ENCODE assay signal across 20 cellular contexts in genomic region chr16:24022797-24023196, GRCh38.
A peak's percentile ranks its signal among the peaks of the same experiment; 100 is the strongest.
DNase-seq lines count a peak whose midpoint lies in the region; ATAC-seq, FAIRE-seq and TF ChIP-seq lines count a peak whose summit lies in the region.
"Had no signal": no experiment of that assay in that cellular context is flagged by ENCODE, and none has a peak within 500 bp of the region (broad histone marks: within the 10 kb centered on the region; RNA-seq: fewer than 3 reads in every experiment).

No MANE protein-coding gene starts in this region.

- H3K9ac ChIP-seq in K562 (ENCODE audit: insufficient read depth in 1 of 2, low read depth in 2 of 2, low read length in 2 of 2), result no peak overlapping the region

- H3K9me1 ChIP-seq in K562 (ENCODE audit: control insufficient read depth, insufficient read depth, low read length), result peaks cover 3% of the 10 kb centered on the region

- H3K4me1 Mint-ChIP-seq in activated naive CD4-positive, alpha-beta T cell treated with anti-CD3 and anti-CD28 coated beads, Interleukin-2, amount 10 ng/mL, durations not matched to agents 7 days and 5 days, result peaks cover 13% of the 10 kb centered on the region
- H3K4me1 Mint-ChIP-seq in IgD-negative memory B cell, result peaks cover 66 to 74% (median 70%) of the 10 kb centered on the region in 3 donors
- peaks cover 60% of the 10 kb centered on the region for H3K4me1 Mint-ChIP-seq in stimulated activated effector memory CD8-positive, alpha-beta T cell treated with anti-CD3 and anti-CD28 coated beads, Interleukin-12 subunit alpha, Interleukin-12 subunit beta, amount 100 ng/mL, for 72 hours
- peaks cover 24 to 73% (median 70%) of the 10 kb centered on the region in 4 donors for H3K4me1 Mint-ChIP-seq in naive thymus-derived CD8-positive, alpha-beta T cell
- H3K4me1 Mint-ChIP-seq: CD14-positive monocyte had no signal

- FAIRE-seq in K562 (lab: Jason Lieb, UNC), result no peak
- FAIRE-seq: A549, D721Med, G401.6, GM19239, H1 had no signal

- peaks cover 0 to 4% of the 10 kb centered on the region in 2 experiments; a peak in 2 of 5 replicates for H3K4me1 ChIP-seq in K562 (replicated peaks in 1 of 2; ENCODE audit: control insufficient read depth in 2 of 2, insufficient read depth in 2 of 2, low read length in 2 of 2)
- H3K4me1 ChIP-seq: A549, HAP-1 had no signal

- H4K20me1 ChIP-seq in K562 (replicated peaks; ENCODE audit: control insufficient read depth, insufficient read depth, low read length), result peaks cover 23% of the 10 kb centered on the region

- H3K27ac Mint-ChIP-seq in activated naive CD4-positive, alpha-beta T cell treated with anti-CD3 and anti-CD28 coated beads, Interleukin-2, amount 50 U/mL, for 72 hours, result peak overlapping the region in 1 of 2 donors; percentile 7
- H3K27ac Mint-ChIP-seq in activated naive CD4-positive, alpha-beta T cell treated with anti-CD3 and anti-CD28 coated beads, Interleukin-2, amount 10 ng/mL, durations not matched to agents 7 days and 5 days, result no peak overlapping the region
- peak overlapping the region; percentile 47 to 83 (median 78) for H3K27ac Mint-ChIP-seq in IgD-negative memory B cell
- no peak overlapping the region for H3K27ac Mint-ChIP-seq in stimulated activated effector memory CD8-positive, alpha-beta T cell treated with anti-CD3 and anti-CD28 coated beads, Interleukin-12 subunit alpha, Interleukin-12 subunit beta, amount 100 ng/mL, for 72 hours
- H3K27ac Mint-ChIP-seq in naive thymus-derived CD8-positive, alpha-beta T cell, result peak overlapping the region in 2 of 10 donors; percentile 41 to 61
- H3K27ac Mint-ChIP-seq: CD8-positive, alpha-beta T cell had no signal

- DNase-seq in activated naive CD4-positive, alpha-beta T cell treated with anti-CD3 and anti-CD28 coated beads, Interleukin-2, amount 50 U/mL, for 72 hours (ENCODE audit: low spot score in 2 of 2), result no peak
- no peak for DNase-seq in activated naive CD4-positive, alpha-beta T cell treated with anti-CD3 and anti-CD28 coated beads, Interleukin-2, amount 10 ng/mL, durations not matched to agents 7 days and 5 days
- DNase-seq in K562 (ENCODE audit: extremely low read depth in 1 of 4, low spot score in 3 of 4) (no peak), 8988T (no peak)
- no peak for DNase-seq in stimulated activated effector memory CD8-positive, alpha-beta T cell treated with anti-CD3 and anti-CD28 coated beads, Interleukin-12 subunit alpha, Interleukin-12 subunit beta, amount 100 ng/mL, for 72 hours (ENCODE audit: low spot score in 2 of 2)
- no peak for DNase-seq in naive thymus-derived CD8-positive, alpha-beta T cell
- DNase-seq: CD8-positive, alpha-beta T cell; COR-L47; DMS153; DMS79 treated with DMSO at 0.1 percent for 48 hours; EL had no signal

- no peak overlapping the region for H3K4me2 ChIP-seq in K562 (ENCODE audit: insufficient read depth, low read length)
- H3K4me2 ChIP-seq: A549 had no signal

- no peak for TF ChIP-seq EP300 in K562 (IDR thresholded peaks at IDR 0.05; ENCODE audit: low read length)

- no peak overlapping the region for H2AFZ ChIP-seq in K562 (ENCODE audit: low read depth, low read length)

- no peak overlapping the region for H3K4me3 Mint-ChIP-seq in activated naive CD4-positive, alpha-beta T cell treated with anti-CD3 and anti-CD28 coated beads, Interleukin-2, amount 10 ng/mL, durations not matched to agents 7 days and 5 days
- peak overlapping the region in 3 of 4 donors; percentile 64 to 81 (median 65) for H3K4me3 Mint-ChIP-seq in IgD-negative memory B cell
- no peak overlapping the region for H3K4me3 Mint-ChIP-seq in stimulated activated effector memory CD8-positive, alpha-beta T cell treated with anti-CD3 and anti-CD28 coated beads, Interleukin-12 subunit alpha, Interleukin-12 subunit beta, amount 100 ng/mL, for 72 hours
- H3K4me3 Mint-ChIP-seq in naive thymus-derived CD8-positive, alpha-beta T cell, result peak overlapping the region in 1 of 10 donors; percentile 20
- H3K4me3 Mint-ChIP-seq: CD14-positive monocyte; CD8-positive, alpha-beta T cell had no signal

- CTCF ChIA-PET in activated naive CD4-positive, alpha-beta T cell treated with anti-CD3 and anti-CD28 coated beads, Interleukin-2, amount 10 ng/mL, durations not matched to agents 7 days and 5 days (lab: Charles Lee), result interaction anchor here (2.0 kb wide), 1 partner anchor 13 kb away, joined by 5 read pairs; no protein-coding TSS in a partner anchor
- CTCF ChIA-PET in K562 (lab: Yijun Ruan, JAX; ENCODE audit: low intra/inter-chr PET ratio), result no interaction called here

- no peak overlapping the region for H3K27ac ChIP-seq in K562 (ENCODE audit: extremely low read depth, low read depth, low read length)
- H3K27ac ChIP-seq: A549 had no signal

- H3K36me3 Mint-ChIP-seq in activated naive CD4-positive, alpha-beta T cell treated with anti-CD3 and anti-CD28 coated beads, Interleukin-2, amount 50 U/mL, for 72 hours, result no peaks in the 10 kb centered on the region
- peaks cover 5% of the 10 kb centered on the region for H3K36me3 Mint-ChIP-seq in activated naive CD4-positive, alpha-beta T cell treated with anti-CD3 and anti-CD28 coated beads, Interleukin-2, amount 10 ng/mL, durations not matched to agents 7 days and 5 days
- H3K36me3 Mint-ChIP-seq in IgD-negative memory B cell, result peaks cover 8% of the 10 kb centered on the region
- H3K36me3 Mint-ChIP-seq in stimulated activated effector memory CD8-positive, alpha-beta T cell treated with anti-CD3 and anti-CD28 coated beads, Interleukin-12 subunit alpha, Interleukin-12 subunit beta, amount 100 ng/mL, for 72 hours, result peaks cover 14% of the 10 kb centered on the region
- H3K36me3 Mint-ChIP-seq in naive thymus-derived CD8-positive, alpha-beta T cell, result peaks cover 0 to 1% (median 0%) of the 10 kb centered on the region in 3 donors

- no peaks in the 10 kb centered on the region for H3K27me3 ChIP-seq in K562 (ENCODE audit: control insufficient read depth in 2 of 2, insufficient read depth in 2 of 2, low read length in 2 of 2)

- peaks cover 50% of the 10 kb centered on the region for H3K79me2 ChIP-seq in K562 (ENCODE audit: control insufficient read depth, insufficient read depth, low read length)

- no TSS peak for BruUV-seq in K562 (replicated peaks; lab: Mats Ljungman, UMichigan)

- H3K36me3 ChIP-seq in K562 (ENCODE audit: control insufficient read depth, insufficient read depth, low read length), result peaks cover 18% of the 10 kb centered on the region; the same call in 2 of the 3 replicates
- H3K36me3 ChIP-seq: HAP-1 had no signal

- in situ Hi-C loops in K562 (cut with MboI), result no loop called here

- no peaks in the 10 kb centered on the region for H3K9me3 Mint-ChIP-seq in activated naive CD4-positive, alpha-beta T cell treated with anti-CD3 and anti-CD28 coated beads, Interleukin-2, amount 50 U/mL, for 72 hours
- peaks cover 2% of the 10 kb centered on the region for H3K9me3 Mint-ChIP-seq in activated naive CD4-positive, alpha-beta T cell treated with anti-CD3 and anti-CD28 coated beads, Interleukin-2, amount 10 ng/mL, durations not matched to agents 7 days and 5 days
- H3K9me3 Mint-ChIP-seq in IgD-negative memory B cell, result peaks cover 0 to 2% (median 0%) of the 10 kb centered on the region in 3 donors
- no peaks in the 10 kb centered on the region for H3K9me3 Mint-ChIP-seq in stimulated activated effector memory CD8-positive, alpha-beta T cell treated with anti-CD3 and anti-CD28 coated beads, Interleukin-12 subunit alpha, Interleukin-12 subunit beta, amount 100 ng/mL, for 72 hours
- H3K9me3 Mint-ChIP-seq in naive thymus-derived CD8-positive, alpha-beta T cell, result no peaks in the 10 kb centered on the region
- H3K9me3 Mint-ChIP-seq: CD8-positive, alpha-beta T cell had no signal

- no peaks in the 10 kb centered on the region for H3K27me3 Mint-ChIP-seq in activated naive CD4-positive, alpha-beta T cell treated with anti-CD3 and anti-CD28 coated beads, Interleukin-2, amount 10 ng/mL, durations not matched to agents 7 days and 5 days
- H3K27me3 Mint-ChIP-seq in IgD-negative memory B cell, result no peaks in the 10 kb centered on the region
- no peaks in the 10 kb centered on the region for H3K27me3 Mint-ChIP-seq in naive thymus-derived CD8-positive, alpha-beta T cell

- ATAC-seq in activated naive CD4-positive, alpha-beta T cell treated with anti-CD3 and anti-CD28 coated beads, Interleukin-2, amount 50 U/mL, for 72 hours, result peak; percentile 37 to 51
- ATAC-seq in K562 (no peak), HG02759 (IDR thresholded peaks at IDR 0.05; ENCODE audit: unreplicated experiment) (no peak)
- ATAC-seq in stimulated activated effector memory CD8-positive, alpha-beta T cell treated with anti-CD3 and anti-CD28 coated beads, Interleukin-12 subunit alpha, Interleukin-12 subunit beta, amount 100 ng/mL, for 72 hours, result peak; percentile 88
- no peak for ATAC-seq in naive thymus-derived CD8-positive, alpha-beta T cell
- ATAC-seq: A549; CD8-positive, alpha-beta T cell had no signal

- H3K9me3 ChIP-seq in K562 (replicated peaks; ENCODE audit: control insufficient read depth, insufficient read depth, low read depth, low read length), result no peaks in the 10 kb centered on the region
- H3K9me3 ChIP-seq: A549, HAP-1 had no signal

- TF ChIP-seq RAD21 in K562 (CRISPR knock-in tag; conservative IDR thresholded peaks at IDR 0.05 in 1 of 2, IDR thresholded peaks at IDR 0.05 in 1 of 2), result no peak

- no peak for TF ChIP-seq POLR2A in K562 (conservative IDR thresholded peaks at IDR 0.05)

- intact Hi-C loops in K562 (cut with micrococcal nuclease), result no loop called here

- no peak overlapping the region for H3K4me3 ChIP-seq in K562
- H3K4me3 ChIP-seq: A549, HAP-1 had no signal

- 84% methylated on average over 3 of the region's 3 CpGs for WGBS in K562 (ENCODE audit: insufficient coverage, low coverage, missing lambda C conversion rate)

- TF ChIP-seq CTCF in K562 (IDR thresholded peaks at IDR 0.05 in 2 of 3, conservative IDR thresholded peaks at IDR 0.05 in 1 of 3; ENCODE audit: insufficient read depth in 2 of 3, low read depth in 1 of 3, low read length in 3 of 3), result no peak

- POLR2A ChIA-PET in K562 (lab: Yijun Ruan, JAX), result interaction anchor here (0.8 kb wide), 1 partner anchor 203 kb away, joined by 3 read pairs; no protein-coding TSS in a partner anchor
- POLR2A ChIA-PET in naive thymus-derived CD8-positive, alpha-beta T cell (lab: Charles Lee), result interaction anchor here (0.6 kb wide), 1 partner anchor 219 kb away, joined by 3 read pairs; no protein-coding TSS in a partner anchor

TF ChIP-seq in K562, 482 proteins besides CTCF, POLR2A, EP300 and RAD21 (continues in another document):
- TF ChIP-seq KDM5B (IDR thresholded peaks at IDR 0.05; ENCODE audit: insufficient replicate concordance, low read depth, low read length), result no peak
- TF ChIP-seq CCAR2 (IDR thresholded peaks at IDR 0.05; ENCODE audit: low read depth, low read length), result no peak
- no peak for TF ChIP-seq YY1 (IDR thresholded peaks at IDR 0.05; ENCODE audit: borderline replicate concordance in 1 of 3, control insufficient read depth in 1 of 3, extremely low read depth in 1 of 3, insufficient read depth in 3 of 3, insufficient read length in 1 of 3, insufficient replicate concordance in 2 of 3, low read depth in 1 of 3, low read length in 2 of 3)
- TF ChIP-seq MYC (IDR thresholded peaks at IDR 0.05; ENCODE audit: low read depth, low read length), result no peak
- TF ChIP-seq MYC (CRISPR knock-in tag; IDR thresholded peaks at IDR 0.05; ENCODE audit: borderline replicate concordance, low read depth), result no peak
- TF ChIP-seq ZNF436 (CRISPR knock-in tag; IDR thresholded peaks at IDR 0.05), result no peak
- TF ChIP-seq POLR2B (IDR thresholded peaks at IDR 0.05; ENCODE audit: low read depth, partially characterized antibody), result peak; percentile 11

Comparison
In these comparisons a context has a peak if more than half of its experiments do, and no peak if none do; other contexts are left out.
1. ATAC-seq: peak in activated naive CD4-positive, alpha-beta T cell treated with anti-CD3 and anti-CD28 coated beads, Interleukin-2, amount 50 U/mL, for 72 hours (2 of 2) and stimulated activated effector memory CD8-positive, alpha-beta T cell treated with anti-CD3 and anti-CD28 coated beads, Interleukin-12 subunit alpha, Interleukin-12 subunit beta, amount 100 ng/mL, for 72 hours (single experiment); none in K562 (single experiment), HG02759 (single experiment) and naive thymus-derived CD8-positive, alpha-beta T cell (0 of 2).
2. H3K27ac Mint-ChIP-seq: peak in IgD-negative memory B cell (3 of 3); none in activated naive CD4-positive, alpha-beta T cell treated with anti-CD3 and anti-CD28 coated beads, Interleukin-2, amount 10 ng/mL, durations not matched to agents 7 days and 5 days (single experiment) and stimulated activated effector memory CD8-positive, alpha-beta T cell treated with anti-CD3 and anti-CD28 coated beads, Interleukin-12 subunit alpha, Interleukin-12 subunit beta, amount 100 ng/mL, for 72 hours (single experiment).
3. H3K4me3 Mint-ChIP-seq: peak in IgD-negative memory B cell (3 of 4); none in activated naive CD4-positive, alpha-beta T cell treated with anti-CD3 and anti-CD28 coated beads, Interleukin-2, amount 10 ng/mL, durations not matched to agents 7 days and 5 days (single experiment) and stimulated activated effector memory CD8-positive, alpha-beta T cell treated with anti-CD3 and anti-CD28 coated beads, Interleukin-12 subunit alpha, Interleukin-12 subunit beta, amount 100 ng/mL, for 72 hours (single experiment).